ENCODE assay signal across 15 cellular contexts in the genomic region with DNA sequence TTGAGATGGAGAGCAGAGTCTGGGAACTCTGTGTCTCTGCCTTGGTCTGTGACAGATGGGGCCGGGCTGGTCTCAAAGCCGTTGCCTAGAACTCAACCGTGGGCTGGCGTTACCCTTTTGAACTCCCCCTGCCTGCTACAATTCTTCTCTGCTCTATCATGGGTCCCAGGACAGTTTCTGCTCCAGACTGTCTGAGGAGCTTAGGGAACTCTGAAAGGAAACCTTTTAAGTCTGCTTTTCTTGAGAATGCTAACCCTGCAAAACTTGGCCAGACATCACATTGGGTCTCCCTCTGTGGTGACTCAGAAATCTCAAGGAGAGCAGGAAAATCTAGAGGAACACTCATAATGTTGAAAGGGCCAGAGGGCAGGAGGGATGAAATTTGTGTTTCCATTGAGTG.
DNase-seq lines count a peak whose midpoint lies in the region; ATAC-seq and TF ChIP-seq lines count a peak whose summit lies in the region.
"Had no signal": no experiment of that assay in that cellular context is flagged by ENCODE, and none has a peak within 500 bp of the region (broad histone marks: within the 10 kb centered on the region; RNA-seq: fewer than 3 reads in every experiment).

No MANE protein-coding gene starts in this region.

- TF ChIP-seq CTCF in body of pancreas (IDR thresholded peaks at IDR 0.05) = no peak
- no peak for TF ChIP-seq CTCF in gastroesophageal sphincter (IDR thresholded peaks at IDR 0.05)

- ATAC-seq in body of pancreas (peak; percentile 52), gastroesophageal sphincter (peak; percentile 23), sciatic nerve (peak; percentile 29)

- intact Hi-C loops in body of pancreas (cut with DNase I) = no loop called here
- intact Hi-C loops in sciatic nerve (cut with DNase I) = no loop called here

- H3K9me3 ChIP-seq in body of pancreas (no peaks in the 10 kb centered on the region), gastroesophageal sphincter (no peaks in the 10 kb centered on the region)

- H3K4me3 ChIP-seq in body of pancreas (no peak overlapping the region), gastroesophageal sphincter (no peak overlapping the region)

- no peak for TF ChIP-seq EP300 in gastroesophageal sphincter (IDR thresholded peaks at IDR 0.05)

- H3K36me3 ChIP-seq in body of pancreas (replicated peaks in 1 of 2; ENCODE audit: insufficient read depth in 1 of 2, low read depth in 2 of 2) = no peaks in the 10 kb centered on the region
- no peaks in the 10 kb centered on the region for H3K36me3 ChIP-seq in gastroesophageal sphincter

- H3K27ac ChIP-seq in body of pancreas (no peak overlapping the region), gastroesophageal sphincter (peak overlapping the region in 3 of 4 donors; percentile 25 to 61 (median 39))
- H3K27ac ChIP-seq: C4-2B had no signal

- TF ChIP-seq POLR2A in body of pancreas (IDR thresholded peaks at IDR 0.05) (no peak), gastroesophageal sphincter (IDR thresholded peaks at IDR 0.05) (no peak)

- DNase-seq in GM03348 (ENCODE audit: low spot score) = peak; percentile 54
- DNase-seq in body of pancreas = no peak
- no peak for DNase-seq in sciatic nerve (ENCODE audit: low spot score)
- no peak for DNase-seq in NCI-H187 (lab: John Stamatoyannopoulos, UW)
- DNase-seq in DMS53 (lab: John Stamatoyannopoulos, UW) = no peak
- DNase-seq in COLO829 (ENCODE audit: low spot score) = no peak
- no peak for DNase-seq in activated CD4-positive, alpha-beta T cell treated with anti-CD3 and anti-CD28 coated beads for 1 hour
- DNase-seq: activated T-cell treated with anti-CD3 and anti-CD28 coated beads, Interleukin-2, amount 50 U/mL, for 24 hours; cortex of kidney; naive B cell; NCI-H526; SIG-M5; stimulated activated CD4-positive, alpha-beta T cell treated with anti-CD3 and anti-CD28 coated beads, Interleukin-12 subunit alpha, Interleukin-12 subunit beta, amount 100 ng/mL, for 4 hours had no signal

- H3K4me1 ChIP-seq in body of pancreas (no peaks in the 10 kb centered on the region), gastroesophageal sphincter (peaks cover 0 to 41% (median 4%) of the 10 kb centered on the region in 3 donors)

- no peaks in the 10 kb centered on the region for H3K27me3 ChIP-seq in body of pancreas
- H3K27me3 ChIP-seq in gastroesophageal sphincter = no peaks in the 10 kb centered on the region

- WGBS in body of pancreas, 2 donors = 50 to 80% methylated on average over 4 of the region's 4 CpGs
- WGBS in gastroesophageal sphincter (ENCODE audit: low coverage in 1 of 2), 2 donors = 19 to 40% methylated on average over 1 to 4 of the region's 4 CpGs

Comparison
In these comparisons a context has a peak if more than half of its experiments do, and no peak if none do; other contexts are left out.
1. H3K27ac ChIP-seq: peak in gastroesophageal sphincter (3 of 4); none in body of pancreas (0 of 4).
2. Peak in every context shown above with its lines, with median percentiles within 50 percentile points of each other: ATAC-seq.